Comparison of ENCODE assay signal across 27 cellular contexts in the genomic region with DNA sequence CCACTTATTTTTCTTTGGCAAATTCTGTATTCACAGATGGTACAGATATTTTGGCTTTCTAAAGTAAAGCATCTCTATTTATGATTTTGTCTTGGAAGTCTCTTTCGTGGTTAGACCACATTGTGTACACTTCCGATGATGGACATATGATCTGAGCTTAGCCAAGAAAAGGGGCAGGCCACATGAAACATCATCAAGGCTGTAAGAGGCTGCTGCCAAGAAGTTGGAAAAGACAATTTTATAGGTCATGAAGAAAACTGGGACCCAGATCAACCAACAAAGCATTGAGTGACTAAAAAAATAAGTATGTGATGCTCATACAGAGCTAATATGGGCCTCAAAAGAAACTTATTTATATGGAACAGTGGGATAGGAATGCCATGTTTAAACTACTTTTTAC.
A peak's percentile ranks its signal among the peaks of the same experiment; 100 is the strongest.
DNase-seq lines count a peak whose midpoint lies in the region; ATAC-seq and TF ChIP-seq lines count a peak whose summit lies in the region.
"Had no signal": no experiment of that assay in that cellular context is flagged by ENCODE, and none has a peak within 500 bp of the region (broad histone marks: within the 10 kb centered on the region; RNA-seq: fewer than 3 reads in every experiment).

No MANE protein-coding gene starts in this region.

- POLR2A ChIA-PET in PC-3 (lab: Charles Lee; ENCODE audit: unreplicated experiment): interaction anchor here (0.5 kb wide), 1 partner anchor 57 kb away, joined by 3 read pairs; no protein-coding TSS in a partner anchor

- H2AFZ ChIP-seq in PC-3 (ENCODE audit: low read length): no peak overlapping the region
- H2AFZ ChIP-seq: PC-9 had no signal

- CTCF ChIA-PET in PC-3 (lab: Charles Lee): interaction anchor here (0.5 kb wide), 1 partner anchor 9 kb away, joined by 3 read pairs; no protein-coding TSS in a partner anchor

- no peaks in the 10 kb centered on the region for H3F3A ChIP-seq in PC-3 (ENCODE audit: low read length, unreplicated experiment)

- ATAC-seq in PC-3 (peak; percentile 99), HG02970 (IDR thresholded peaks at IDR 0.05; ENCODE audit: low FRiP score, unreplicated experiment) (no peak)
- ATAC-seq: activated CD8-positive, alpha-beta T cell treated with anti-CD3 and anti-CD28 coated beads for 36 hours; gastrocnemius medialis; right cardiac atrium; stimulated activated effector memory CD8-positive, alpha-beta T cell treated with anti-CD3 and anti-CD28 coated beads, Interleukin-12 subunit alpha, Interleukin-12 subunit beta, amount 100 ng/mL, for 72 hours had no signal

- TF ChIP-seq CTCF in PC-3 (conservative IDR thresholded peaks at IDR 0.05; ENCODE audit: low read depth, low read length): no peak
- TF ChIP-seq CTCF in lower leg skin (IDR thresholded peaks at IDR 0.05): no peak

- H3K4me1 ChIP-seq in PC-3 (ENCODE audit: insufficient read depth, low read length): peaks cover 14% of the 10 kb centered on the region
- H3K4me1 ChIP-seq: gastrocnemius medialis, tibial artery had no signal

- intact Hi-C loops in PC-3 (cut with micrococcal nuclease): loop anchor here (2.0 kb wide), 1 partner anchor 63 kb away; no protein-coding TSS in a partner anchor
- intact Hi-C loops in lower leg skin (cut with DNase I; ENCODE audit: low total_unique reads): no loop called here

- no peak overlapping the region for H3K4me3 ChIP-seq in PC-3 (ENCODE audit: low read length)
- no peak overlapping the region for H3K4me3 ChIP-seq in lower leg skin (ENCODE audit: low read depth, poor library complexity, severe bottlenecking)
- H3K4me3 ChIP-seq: coronary artery, gastrocnemius medialis, PC-9, tibial artery had no signal

- peak overlapping the region; percentile 9; the same call in 1 of the 2 replicates for H3K27ac ChIP-seq in PC-3 (ENCODE audit: low read length)
- H3K27ac ChIP-seq: 22Rv1, coronary artery, gastrocnemius medialis, PC-9, tibial artery had no signal

- H4K20me1 ChIP-seq in PC-3 (ENCODE audit: low read length): no peaks in the 10 kb centered on the region

- H3K27me3 ChIP-seq in PC-3 (ENCODE audit: low read length): no peaks in the 10 kb centered on the region
- H3K27me3 ChIP-seq: gastrocnemius medialis, tibial artery had no signal

- no peak for TF ChIP-seq POLR2A in lower leg skin (IDR thresholded peaks at IDR 0.05)

- DNase-seq in NCI-H2196 (lab: John Stamatoyannopoulos, UW; ENCODE audit: unreplicated experiment) (peak; percentile 3), NCI-H2196 treated with DMSO at 0.1 percent for 48 hours (lab: John Stamatoyannopoulos, UW; ENCODE audit: unreplicated experiment) (no peak), PC-3 (peak; percentile 97), fibroblast of gingiva (ENCODE audit: low read depth) (peak; percentile 91), NCI-H526 treated with DMSO at 0.1 percent for 48 hours (lab: John Stamatoyannopoulos, UW) (no peak), NCI-H82 treated with DMSO at 0.1 percent for 48 hours (lab: John Stamatoyannopoulos, UW; ENCODE audit: unreplicated experiment) (no peak), lower leg skin (ENCODE audit: low spot score in 2 of 2) (no peak)
- DNase-seq: activated B cell treated with CpG ODN at 0.5 μM for 24 hours; activated CD8-positive, alpha-beta T cell treated with anti-CD3 and anti-CD28 coated beads for 36 hours; activated naive CD4-positive, alpha-beta T cell treated with Interleukin-2 at 50 U/mL for 16 hours; activated T-cell treated with anti-CD3 and anti-CD28 coated beads, Interleukin-2, amount 50 U/mL, for 24 hours; anterior cingulate cortex; DMS153; gastrocnemius medialis; Karpas-422; kidney; naive B cell; NCI-H1417; NCI-H82; PC-9; right cardiac atrium; T-helper 9 cell; tibial artery had no signal

- H3K36me3 ChIP-seq in PC-3 (ENCODE audit: low read depth, low read length): no peaks in the 10 kb centered on the region
- H3K36me3 ChIP-seq: gastrocnemius medialis, tibial artery had no signal

- no peaks in the 10 kb centered on the region for H3K9me2 ChIP-seq in PC-3 (replicated peaks; ENCODE audit: low read length)

- 63 to 71% methylated on average over 2 of the region's 2 CpGs for WGBS in lower leg skin, 2 donors

- H3K9ac ChIP-seq in PC-3 (ENCODE audit: low read length): no peak overlapping the region

- H3K9me3 ChIP-seq in PC-3 (ENCODE audit: low read length): no peaks in the 10 kb centered on the region
- H3K9me3 ChIP-seq: gastrocnemius medialis, tibial artery had no signal

- peak overlapping the region; percentile 17; the same call in 1 of the 2 replicates for H3K4me2 ChIP-seq in PC-3 (ENCODE audit: low read length)
- H3K4me2 ChIP-seq: PC-9 had no signal

- no peaks in the 10 kb centered on the region for H3K79me2 ChIP-seq in PC-3 (ENCODE audit: low read length)

- BruUV-seq in PC-3 (replicated peaks; lab: Mats Ljungman, UMichigan): no TSS peak

Comparison
In these comparisons a context has a peak if more than half of its experiments do, and no peak if none do; other contexts are left out.
1. DNase-seq: peak in NCI-H2196 (single experiment), PC-3 (single experiment) and fibroblast of gingiva (single experiment); none in NCI-H2196 treated with DMSO at 0.1 percent for 48 hours (single experiment), NCI-H526 treated with DMSO at 0.1 percent for 48 hours (single experiment), NCI-H82 treated with DMSO at 0.1 percent for 48 hours (single experiment) and lower leg skin (0 of 2).